In genomic region chr5:58481828-58482227, GRCh38 we compare ENCODE assay signal across 30 cellular contexts. TPM values are rescaled to one million over a fixed set of nuclear protein-coding genes. Genes with fewer than 3 reads are reported as not detected.
A peak's percentile ranks its signal among the peaks of the same experiment; 100 is the strongest.
DNase-seq lines count a peak whose midpoint lies in the region; ATAC-seq lines count a peak whose summit lies in the region.
"Had no signal": no experiment of that assay in that cellular context is flagged by ENCODE, and none has a peak within 500 bp of the region (broad histone marks: within the 10 kb centered on the region; RNA-seq: fewer than 3 reads in every experiment).

No MANE protein-coding gene starts in this region.

- H3K9me3 ChIP-seq in mesenchymal stem cell (ENCODE audit: control insufficient read depth, low read length): no peaks in the 10 kb centered on the region
- peaks cover 0 to 8% of the 10 kb centered on the region in 2 donors for H3K9me3 ChIP-seq in neuronal stem cell (replicated peaks in 1 of 2; ENCODE audit: control insufficient read depth in 2 of 2, insufficient read depth in 1 of 2, low read depth in 1 of 2, low read length in 2 of 2)
- no peaks in the 10 kb centered on the region for H3K9me3 ChIP-seq in GM23248 (ENCODE audit: low read depth)
- H3K9me3 ChIP-seq: A549 had no signal

- H3K36me3 ChIP-seq in mesenchymal stem cell (ENCODE audit: control insufficient read depth in 1 of 2, insufficient read depth in 2 of 2, low read depth in 1 of 2, low read length in 2 of 2) (no peaks in the 10 kb centered on the region), neuronal stem cell (replicated peaks in 1 of 2; ENCODE audit: control insufficient read depth in 2 of 2, insufficient read depth in 2 of 2, low read length in 2 of 2) (no peaks in the 10 kb centered on the region), GM23248 (ENCODE audit: low read depth) (no peaks in the 10 kb centered on the region)
- H3K36me3 ChIP-seq: BLaER1 treated with 17β-estradiol and CSF1 and Interleukin-3, amounts not matched to agents 10 nM and 100 nM had no signal

- no peak overlapping the region for H3K4me3 ChIP-seq in mesenchymal stem cell (ENCODE audit: insufficient read depth in 1 of 2, low read depth in 1 of 2, low read length in 2 of 2)
- H3K4me3 ChIP-seq in neuronal stem cell (ENCODE audit: low read length in 2 of 2): peak overlapping the region in 1 of 2 donors; percentile 64
- H3K4me3 ChIP-seq in GM23248: no peak overlapping the region
- H3K4me3 ChIP-seq: A549; BLaER1 treated with 17β-estradiol and CSF1 and Interleukin-3, amounts not matched to agents 10 nM and 100 nM; GM12878 had no signal

- no peaks in the 10 kb centered on the region for H3K9me2 ChIP-seq in GM23248 (ENCODE audit: insufficient read depth)

- H2BK120ac ChIP-seq in mesenchymal stem cell (ENCODE audit: low read depth, low read length) (no peak overlapping the region), neuronal stem cell (ENCODE audit: low read depth, low read length) (no peak overlapping the region)

- no peaks in the 10 kb centered on the region for H3K4me1 Mint-ChIP-seq in activated CD4-positive, alpha-beta T cell treated with anti-CD3 and anti-CD28 coated beads for 36 hours
- H3K4me1 Mint-ChIP-seq in activated CD4-positive, alpha-beta T cell treated with anti-CD3 and anti-CD28 coated beads, Interleukin-2, amount 10 ng/mL, durations not matched to agents 24 days and 14 days: peaks cover 2% of the 10 kb centered on the region
- no peaks in the 10 kb centered on the region for H3K4me1 Mint-ChIP-seq in stimulated activated effector memory CD8-positive, alpha-beta T cell treated with anti-CD3 and anti-CD28 coated beads, Interleukin-12 subunit alpha, Interleukin-12 subunit beta, amount 100 ng/mL, for 72 hours
- H3K4me1 Mint-ChIP-seq: CD4-positive, alpha-beta memory T cell; CD4-positive, CD25-positive, alpha-beta regulatory T cell; CD8-positive, alpha-beta memory T cell had no signal

- H3K9me3 Mint-ChIP-seq in activated CD4-positive, alpha-beta T cell treated with anti-CD3 and anti-CD28 coated beads for 36 hours (ENCODE audit: low read depth): no peaks in the 10 kb centered on the region
- H3K9me3 Mint-ChIP-seq in activated CD4-positive, alpha-beta T cell treated with anti-CD3 and anti-CD28 coated beads, Interleukin-2, amount 10 ng/mL, durations not matched to agents 24 days and 14 days: no peaks in the 10 kb centered on the region
- H3K9me3 Mint-ChIP-seq in stimulated activated effector memory CD8-positive, alpha-beta T cell treated with anti-CD3 and anti-CD28 coated beads, Interleukin-12 subunit alpha, Interleukin-12 subunit beta, amount 100 ng/mL, for 72 hours: no peaks in the 10 kb centered on the region
- H3K9me3 Mint-ChIP-seq: CD4-positive, alpha-beta memory T cell; CD8-positive, alpha-beta memory T cell had no signal

- H3K4me1 ChIP-seq in mesenchymal stem cell (ENCODE audit: control insufficient read depth, insufficient read depth, low read depth, low read length): no peaks in the 10 kb centered on the region
- H3K4me1 ChIP-seq in neuronal stem cell (ENCODE audit: control insufficient read depth in 2 of 2, insufficient read depth in 1 of 2, low read depth in 1 of 2, low read length in 2 of 2): peaks cover 0 to 2% of the 10 kb centered on the region in 2 donors
- no peaks in the 10 kb centered on the region for H3K4me1 ChIP-seq in GM23248 (ENCODE audit: insufficient read depth)

- 81% methylated on average over 6 of the region's 6 CpGs for WGBS in mesenchymal stem cell
- no CpG with 5 or more reads among the region's 6 CpGs for WGBS in neuronal stem cell (ENCODE audit: extremely low coverage in 2 of 2, insufficient read length in 2 of 2, insufficient replicate concordance in 1 of 2), 2 donors
- WGBS in GM23248 (ENCODE audit: low coverage in 1 of 2, low lambda C conversion rate in 2 of 2, missing lambda C conversion rate in 2 of 2), 2 experiments: 58 to 59% methylated on average over 6 of the region's 6 CpGs

- CTCF ChIA-PET in activated CD4-positive, alpha-beta T cell treated with anti-CD3 and anti-CD28 coated beads for 36 hours (lab: Charles Lee): interaction anchor here (0.5 kb wide), 1 partner anchor 368 kb away, joined by 3 read pairs; no protein-coding TSS in a partner anchor

- no peak overlapping the region for H3K4me3 Mint-ChIP-seq in activated CD4-positive, alpha-beta T cell treated with anti-CD3 and anti-CD28 coated beads for 36 hours
- H3K4me3 Mint-ChIP-seq in activated CD4-positive, alpha-beta T cell treated with anti-CD3 and anti-CD28 coated beads, Interleukin-2, amount 10 ng/mL, durations not matched to agents 24 days and 14 days: no peak overlapping the region
- no peak overlapping the region for H3K4me3 Mint-ChIP-seq in stimulated activated effector memory CD8-positive, alpha-beta T cell treated with anti-CD3 and anti-CD28 coated beads, Interleukin-12 subunit alpha, Interleukin-12 subunit beta, amount 100 ng/mL, for 72 hours
- H3K4me3 Mint-ChIP-seq: B cell; CD14-positive monocyte; CD4-positive, alpha-beta memory T cell; CD4-positive, CD25-positive, alpha-beta regulatory T cell; CD8-positive, alpha-beta memory T cell had no signal

- peak; percentile 6 for ATAC-seq in activated CD4-positive, alpha-beta T cell treated with anti-CD3 and anti-CD28 coated beads for 36 hours
- peak; percentile 39 for ATAC-seq in stimulated activated effector memory CD8-positive, alpha-beta T cell treated with anti-CD3 and anti-CD28 coated beads, Interleukin-12 subunit alpha, Interleukin-12 subunit beta, amount 100 ng/mL, for 72 hours
- no peak for ATAC-seq in HG03521 (IDR thresholded peaks at IDR 0.05; ENCODE audit: unreplicated experiment)
- ATAC-seq: A549, GM12878 had no signal

- no peak for DNase-seq in activated CD4-positive, alpha-beta T cell treated with anti-CD3 and anti-CD28 coated beads for 36 hours
- DNase-seq in activated CD4-positive, alpha-beta T cell treated with anti-CD3 and anti-CD28 coated beads, Interleukin-2, amount 10 ng/mL, durations not matched to agents 24 days and 14 days: no peak
- DNase-seq in mesenchymal stem cell (no peak), neuronal stem cell (ENCODE audit: low spot score) (no peak), GM19240 (ENCODE audit: insufficient read length, low spot score) (no peak), GM23248 (no peak)
- DNase-seq in stimulated activated effector memory CD8-positive, alpha-beta T cell treated with anti-CD3 and anti-CD28 coated beads, Interleukin-12 subunit alpha, Interleukin-12 subunit beta, amount 100 ng/mL, for 72 hours (ENCODE audit: low spot score in 2 of 2): no peak
- DNase-seq: AML-193; CD4-positive, alpha-beta memory T cell; CD4-positive, CD25-positive, alpha-beta regulatory T cell; CD8-positive, alpha-beta memory T cell; COR-L47; DMS 273 treated with DMSO at 0.1 percent for 48 hours; DMS153; DMS53; DMS79; DND-41; EL; GDM1 had no signal

- no peaks in the 10 kb centered on the region for H4K20me1 ChIP-seq in GM23248 (ENCODE audit: insufficient read depth)
- H4K20me1 ChIP-seq: BLaER1 treated with 17β-estradiol and CSF1 and Interleukin-3, amounts not matched to agents 10 nM and 100 nM had no signal

- H2BK5ac ChIP-seq in mesenchymal stem cell (ENCODE audit: low read depth, low read length, poor library complexity, severe bottlenecking) (no peak overlapping the region), neuronal stem cell (ENCODE audit: low read length) (no peak overlapping the region)

- H3K79me1 ChIP-seq in mesenchymal stem cell (replicated peaks; ENCODE audit: low read length, poor library complexity, severe bottlenecking) (no peaks in the 10 kb centered on the region), neuronal stem cell (ENCODE audit: low read depth, low read length) (no peaks in the 10 kb centered on the region)

- H3K14ac ChIP-seq in mesenchymal stem cell (ENCODE audit: low read length in 2 of 2): peak overlapping the region in 1 of 2 experiments; percentile 30
- H3K14ac ChIP-seq in neuronal stem cell (ENCODE audit: low read length): peak overlapping the region; percentile 85

- H4K91ac ChIP-seq in mesenchymal stem cell (ENCODE audit: low read length): peak overlapping the region; percentile 22
- H4K91ac ChIP-seq in neuronal stem cell (ENCODE audit: low read depth, low read length, poor library complexity): no peak overlapping the region

- no peak overlapping the region for H3K27ac Mint-ChIP-seq in activated CD4-positive, alpha-beta T cell treated with anti-CD3 and anti-CD28 coated beads for 36 hours
- H3K27ac Mint-ChIP-seq in activated CD4-positive, alpha-beta T cell treated with anti-CD3 and anti-CD28 coated beads, Interleukin-2, amount 10 ng/mL, durations not matched to agents 24 days and 14 days: no peak overlapping the region
- no peak overlapping the region for H3K27ac Mint-ChIP-seq in stimulated activated effector memory CD8-positive, alpha-beta T cell treated with anti-CD3 and anti-CD28 coated beads, Interleukin-12 subunit alpha, Interleukin-12 subunit beta, amount 100 ng/mL, for 72 hours
- H3K27ac Mint-ChIP-seq: B cell; CD14-positive monocyte; CD4-positive, alpha-beta memory T cell; CD4-positive, CD25-positive, alpha-beta regulatory T cell; CD8-positive, alpha-beta memory T cell had no signal

- in situ Hi-C loops in GM23248 (cut with MboI): no loop called here

- no peaks in the 10 kb centered on the region for H3K79me2 ChIP-seq in GM23248 (ENCODE audit: insufficient read depth)

- H3K27ac ChIP-seq in mesenchymal stem cell (ENCODE audit: low read length, poor library complexity, severe bottlenecking): no peak overlapping the region
- H3K27ac ChIP-seq in neuronal stem cell (replicated peaks; ENCODE audit: low read length): no peak overlapping the region
- no peak overlapping the region for H3K27ac ChIP-seq in GM23248
- H3K27ac ChIP-seq: 22Rv1; A549; BLaER1 treated with 17β-estradiol and CSF1 and Interleukin-3, amounts not matched to agents 10 nM and 100 nM had no signal

- H2BK12ac ChIP-seq in mesenchymal stem cell (ENCODE audit: low read length in 2 of 2) (no peak overlapping the region), neuronal stem cell (ENCODE audit: low read length) (peak overlapping the region; percentile 2)

- no peak overlapping the region for H3K18ac ChIP-seq in mesenchymal stem cell (ENCODE audit: low read depth in 1 of 2, low read length in 2 of 2)
- H3K18ac ChIP-seq in neuronal stem cell (ENCODE audit: low read length): no peak overlapping the region

- POLR2A ChIA-PET in activated CD4-positive, alpha-beta T cell treated with anti-CD3 and anti-CD28 coated beads for 36 hours (lab: Charles Lee): no interaction called here

- no peak overlapping the region for H2AK5ac ChIP-seq in mesenchymal stem cell (ENCODE audit: low read length, severe bottlenecking)
- no peak overlapping the region for H2AK5ac ChIP-seq in neuronal stem cell (ENCODE audit: low read depth, low read length)

- peaks cover 0 to 10% of the 10 kb centered on the region in 2 experiments for H3K27me3 ChIP-seq in mesenchymal stem cell (ENCODE audit: control insufficient read depth in 1 of 2, insufficient read depth in 1 of 2, low read length in 2 of 2)
- H3K27me3 ChIP-seq in neuronal stem cell (ENCODE audit: control insufficient read depth in 3 of 3, insufficient read depth in 3 of 3, low read depth in 1 of 3, low read length in 3 of 3): no peaks in the 10 kb centered on the region
- no peaks in the 10 kb centered on the region; the same call in none of the 2 replicates for H3K27me3 ChIP-seq in GM23248 (replicated peaks; ENCODE audit: insufficient read depth)
- H3K27me3 ChIP-seq: BLaER1 treated with 17β-estradiol and CSF1 and Interleukin-3, amounts not matched to agents 10 nM and 100 nM had no signal

- H3K27me3 Mint-ChIP-seq in activated CD4-positive, alpha-beta T cell treated with anti-CD3 and anti-CD28 coated beads for 36 hours: no peaks in the 10 kb centered on the region
- peaks cover 4% of the 10 kb centered on the region for H3K27me3 Mint-ChIP-seq in activated CD4-positive, alpha-beta T cell treated with anti-CD3 and anti-CD28 coated beads, Interleukin-2, amount 10 ng/mL, durations not matched to agents 24 days and 14 days
- H3K27me3 Mint-ChIP-seq: B cell; CD4-positive, CD25-positive, alpha-beta regulatory T cell; CD8-positive, alpha-beta memory T cell had no signal

- H3K23ac ChIP-seq in mesenchymal stem cell (ENCODE audit: low read length in 2 of 2): no peak overlapping the region
- peak overlapping the region; percentile 60 for H3K23ac ChIP-seq in neuronal stem cell (ENCODE audit: low read depth, low read length, poor library complexity)

- no peaks in the 10 kb centered on the region for H3K36me3 Mint-ChIP-seq in activated CD4-positive, alpha-beta T cell treated with anti-CD3 and anti-CD28 coated beads for 36 hours (ENCODE audit: low read depth)
- no peaks in the 10 kb centered on the region for H3K36me3 Mint-ChIP-seq in activated CD4-positive, alpha-beta T cell treated with anti-CD3 and anti-CD28 coated beads, Interleukin-2, amount 10 ng/mL, durations not matched to agents 24 days and 14 days (ENCODE audit: low read depth)
- no peaks in the 10 kb centered on the region for H3K36me3 Mint-ChIP-seq in stimulated activated effector memory CD8-positive, alpha-beta T cell treated with anti-CD3 and anti-CD28 coated beads, Interleukin-12 subunit alpha, Interleukin-12 subunit beta, amount 100 ng/mL, for 72 hours
- H3K36me3 Mint-ChIP-seq: CD14-positive monocyte; CD4-positive, alpha-beta memory T cell; CD4-positive, CD25-positive, alpha-beta regulatory T cell; CD8-positive, alpha-beta memory T cell had no signal

- H2AFZ ChIP-seq in mesenchymal stem cell (ENCODE audit: low read depth, low read length) (no peak overlapping the region), neuronal stem cell (ENCODE audit: low read length) (no peak overlapping the region), GM23248 (no peak overlapping the region)

- intact Hi-C loops in activated CD4-positive, alpha-beta T cell treated with anti-CD3 and anti-CD28 coated beads for 36 hours (cut with DNase I, micrococcal nuclease): no loop called here
- intact Hi-C loops in activated CD4-positive, alpha-beta T cell treated with anti-CD3 and anti-CD28 coated beads, Interleukin-2, amount 10 ng/mL, durations not matched to agents 24 days and 14 days (cut with micrococcal nuclease): no loop called here

- H2BK15ac ChIP-seq in mesenchymal stem cell (ENCODE audit: low read depth, poor library complexity, severe bottlenecking): no peak overlapping the region
- H2BK15ac ChIP-seq in neuronal stem cell (ENCODE audit: low read length): no peak overlapping the region

- H3F3A ChIP-seq in GM23248 (ENCODE audit: insufficient read depth): no peaks in the 10 kb centered on the region

- H3K9ac ChIP-seq in mesenchymal stem cell (ENCODE audit: low read length) (no peak overlapping the region), neuronal stem cell (ENCODE audit: low read depth, low read length, poor library complexity) (no peak overlapping the region), GM23248 (no peak overlapping the region)
- H3K9ac ChIP-seq: BLaER1 treated with 17β-estradiol and CSF1 and Interleukin-3, amounts not matched to agents 10 nM and 100 nM had no signal

- H4K8ac ChIP-seq in mesenchymal stem cell (ENCODE audit: low read length): no peak overlapping the region
- no peak overlapping the region for H4K8ac ChIP-seq in neuronal stem cell (ENCODE audit: low read depth, low read length)

- H3K4ac ChIP-seq in mesenchymal stem cell (ENCODE audit: low read depth in 1 of 2, low read length in 2 of 2): no peak overlapping the region
- H3K4ac ChIP-seq in neuronal stem cell (ENCODE audit: low read length): no peak overlapping the region

- H3K4me2 ChIP-seq in mesenchymal stem cell (ENCODE audit: low read length, poor library complexity, severe bottlenecking) (no peak overlapping the region), neuronal stem cell (ENCODE audit: insufficient read depth, low read length, poor library complexity, severe bottlenecking) (no peak overlapping the region), GM23248 (ENCODE audit: unreplicated experiment) (no peak overlapping the region)
- H3K4me2 ChIP-seq: A549; BLaER1 treated with 17β-estradiol and CSF1 and Interleukin-3, amounts not matched to agents 10 nM and 100 nM had no signal

RNA-seq across cellular contexts. Expression of gene GAPT, which starts 9.4 kb away (rescaled TPM):
- not detected for total RNA-seq in activated CD4-positive, alpha-beta T cell treated with anti-CD3 and anti-CD28 coated beads for 36 hours
- not detected in 2 replicates for total RNA-seq in activated CD4-positive, alpha-beta T cell treated with anti-CD3 and anti-CD28 coated beads, Interleukin-2, amount 10 ng/mL, durations not matched to agents 24 days and 14 days
- polyA plus RNA-seq in mesenchymal stem cell (2013, experiment 1 of 2): not detected
- not detected for polyA plus RNA-seq in mesenchymal stem cell (2013, experiment 2 of 2)
- not detected for polyA plus RNA-seq in neuronal stem cell (2013, experiment 1 of 2)
- polyA plus RNA-seq in neuronal stem cell (2013, experiment 2 of 2): not detected
- not detected in 2 replicates for total RNA-seq in GM23248 (2014; rRNA removed; shearing (Covaris generic))
- polyA plus RNA-seq in GM23248 (2016; fragmentation: Nextera tagmentation; extraction: Ambion mirVana): not detected in 2 replicates
- total RNA-seq: A172; CD4-positive, alpha-beta memory T cell; Daoy; G401 had no signal
- polyA plus RNA-seq: A549, BJ had no signal

RNA-seq across cellular contexts. Expression of gene PLK2, which starts 21.9 kb away (rescaled TPM):
- total RNA-seq in activated CD4-positive, alpha-beta T cell treated with anti-CD3 and anti-CD28 coated beads for 36 hours: 1 to 10 TPM; 3.0 to 3.8 TPM
- 25.6 and 30.1 TPM in 2 replicates for total RNA-seq in activated CD4-positive, alpha-beta T cell treated with anti-CD3 and anti-CD28 coated beads, Interleukin-2, amount 10 ng/mL, durations not matched to agents 24 days and 14 days
- polyA plus RNA-seq in mesenchymal stem cell (2013, experiment 1 of 2): 185 TPM
- polyA plus RNA-seq in mesenchymal stem cell (2013, experiment 2 of 2): 180 TPM
- 35.2 TPM for polyA plus RNA-seq in neuronal stem cell (2013, experiment 1 of 2)
- polyA plus RNA-seq in neuronal stem cell (2013, experiment 2 of 2): 35.0 TPM
- 92.3 and 122 TPM in 2 replicates for total RNA-seq in GM23248 (2014; rRNA removed; shearing (Covaris generic))
- 43.8 and 45.2 TPM in 2 replicates for polyA plus RNA-seq in GM23248 (2016; fragmentation: Nextera tagmentation; extraction: Ambion mirVana)
